In the genomic region with DNA sequence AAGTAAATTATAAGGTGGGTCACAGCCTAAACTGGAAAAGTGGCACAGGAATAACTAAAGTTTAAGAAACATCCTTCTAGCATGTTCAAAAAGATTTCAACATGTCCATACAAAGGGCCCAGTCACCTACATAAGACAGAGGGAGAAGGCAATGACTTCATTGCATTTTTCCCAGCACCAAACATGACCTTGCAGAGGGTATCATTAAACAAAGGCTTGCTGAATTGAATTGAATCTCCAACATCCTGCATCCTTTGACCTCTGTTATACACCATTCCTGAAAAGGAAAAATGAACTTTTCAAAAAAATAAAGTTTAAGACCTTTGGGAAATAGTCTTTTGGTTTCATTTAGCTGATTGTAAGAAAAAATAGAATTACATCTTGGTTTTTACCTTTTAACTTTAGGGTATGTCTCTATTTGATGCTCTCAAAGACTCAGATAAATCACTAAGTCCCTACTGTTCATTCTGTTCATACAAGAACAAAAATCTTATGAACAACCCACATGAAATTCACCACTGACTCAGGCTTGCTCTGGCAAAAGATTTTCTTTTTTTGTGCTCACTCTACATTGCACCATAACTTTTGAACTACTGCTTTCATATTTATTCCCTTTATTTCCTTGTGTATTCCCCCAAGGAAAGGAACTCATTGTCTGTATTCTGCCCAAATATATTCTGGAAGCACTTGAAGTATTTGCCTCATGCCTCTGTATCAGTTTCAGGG, we compare ENCODE assay signal across 29 cellular contexts.
DNase-seq lines count a peak whose midpoint lies in the region; ATAC-seq, FAIRE-seq and TF ChIP-seq lines count a peak whose summit lies in the region.
"Had no signal": no experiment of that assay in that cellular context is flagged by ENCODE, and none has a peak within 500 bp of the region (broad histone marks: within the 10 kb centered on the region; RNA-seq: fewer than 3 reads in every experiment).

No MANE protein-coding gene starts in this region.

- peak overlapping the region; percentile 33 for H3K9ac ChIP-seq in Loucy (ENCODE audit: low read depth, low read length, poor library complexity, severe bottlenecking)
- H3K9ac ChIP-seq: BLaER1 treated with 17β-estradiol and CSF1 and Interleukin-3, amounts not matched to agents 10 nM and 100 nM had no signal

- no peak for TF ChIP-seq EP300 in A549 (IDR thresholded peaks at IDR 0.05)
- TF ChIP-seq EP300 in gastroesophageal sphincter (IDR thresholded peaks at IDR 0.05), result no peak

- H3K27ac ChIP-seq in A549, result no peak overlapping the region
- no peak overlapping the region for H3K27ac ChIP-seq in gastroesophageal sphincter
- H3K27ac ChIP-seq: BLaER1 treated with 17β-estradiol and CSF1 and Interleukin-3, amounts not matched to agents 10 nM and 100 nM; foreskin keratinocyte had no signal

- no peaks in the 10 kb centered on the region for H3K79me2 ChIP-seq in Loucy (ENCODE audit: insufficient read depth, low read length)

- no peaks in the 10 kb centered on the region for H4K20me1 ChIP-seq in Loucy (ENCODE audit: insufficient read depth, low read length, poor library complexity, severe bottlenecking)
- H4K20me1 ChIP-seq: BLaER1 treated with 17β-estradiol and CSF1 and Interleukin-3, amounts not matched to agents 10 nM and 100 nM had no signal

- no peak for TF ChIP-seq CTCF in A549 (IDR thresholded peaks at IDR 0.05)
- TF ChIP-seq CTCF in Loucy (conservative IDR thresholded peaks at IDR 0.05; ENCODE audit: low read length), result no peak
- TF ChIP-seq CTCF in gastroesophageal sphincter (IDR thresholded peaks at IDR 0.05), result no peak

- FAIRE-seq in A549 (lab: Jason Lieb, UNC) (peak; percentile 61), GM12892 (lab: Jason Lieb, UNC) (no peak)
- FAIRE-seq: endometrium, islet of Langerhans had no signal

- TF ChIP-seq POLR2A in A549 (IDR thresholded peaks at IDR 0.05; ENCODE audit: low read length) (no peak), GM12892 (IDR thresholded peaks at IDR 0.05; ENCODE audit: low read depth, low read length) (no peak), gastroesophageal sphincter (IDR thresholded peaks at IDR 0.05) (no peak)

- POLR2A ChIA-PET in A549 (lab: Yijun Ruan, JAX), result interaction anchor here (1.4 kb wide), 1 partner anchor 122 kb away, joined by 3 read pairs; a partner anchor contains a TSS

- no peak overlapping the region for H2AFZ ChIP-seq in Loucy (ENCODE audit: low read length)
- H2AFZ ChIP-seq: GM23338 had no signal

- no peaks in the 10 kb centered on the region for H3K9me2 ChIP-seq in Loucy (replicated peaks; ENCODE audit: low read depth, low read length)

- H3K36me3 ChIP-seq in Loucy (ENCODE audit: insufficient read depth, low read length), result no peaks in the 10 kb centered on the region
- H3K36me3 ChIP-seq in gastroesophageal sphincter, result no peaks in the 10 kb centered on the region
- H3K36me3 ChIP-seq: adrenal gland; BLaER1 treated with 17β-estradiol and CSF1 and Interleukin-3, amounts not matched to agents 10 nM and 100 nM; breast epithelium; MG63 had no signal

- DNase-seq in A549 (ENCODE audit: low read depth in 1 of 2, low spot score in 1 of 2), result no peak
- DNase-seq in dermis blood vessel endothelial cell, result peak; percentile 76
- DNase-seq in lung microvascular endothelial cell (ENCODE audit: low read depth in 2 of 2), result peak; percentile 70 to 77
- DNase-seq in GM12892 (ENCODE audit: insufficient read length), result no peak
- DNase-seq in kidney glomerular epithelial cell (lab: John Stamatoyannopoulos, UW), result no peak
- DNase-seq: ACHN; activated CD4-positive, CD25-positive, alpha-beta regulatory T cell; activated CD8-positive, alpha-beta T cell treated with anti-CD3 and anti-CD28 coated beads, Interleukin-2, amount 10 ng/mL, durations not matched to agents 7 days and 5 days; adrenal gland; Caco-2; cortex of kidney; hippocampal formation; MG63; NCI-H1436 treated with DMSO at 0.1 percent for 48 hours; NCI-H510A treated with DMSO at 0.1 percent for 48 hours; occipital lobe; retina; stimulated activated naive CD8-positive, alpha-beta T cell treated with anti-CD3 and anti-CD28 coated beads, Interleukin-15, amount 100 ng/mL, for 72 hours; T1000; trophoblast cell had no signal

- peaks cover 5% of the 10 kb centered on the region; the same call in 1 of the 3 replicates for H3K4me1 ChIP-seq in A549
- peaks cover 42% of the 10 kb centered on the region for H3K4me1 ChIP-seq in Loucy (ENCODE audit: insufficient read depth, low read length, poor library complexity, severe bottlenecking)
- H3K4me1 ChIP-seq in gastroesophageal sphincter, result peaks cover 0 to 6% (median 5%) of the 10 kb centered on the region in 3 donors
- H3K4me1 ChIP-seq: adrenal gland had no signal

- H3K4me2 ChIP-seq in A549 (no peak overlapping the region), Loucy (ENCODE audit: low read depth, low read length, poor library complexity, severe bottlenecking) (peak overlapping the region; percentile 51)
- H3K4me2 ChIP-seq: GM23338 had no signal

- ATAC-seq in A549, result no peak
- ATAC-seq in HG03378 (IDR thresholded peaks at IDR 0.05; ENCODE audit: unreplicated experiment), result no peak
- ATAC-seq in gastroesophageal sphincter, result no peak
- ATAC-seq: activated CD8-positive, alpha-beta T cell treated with anti-CD3 and anti-CD28 coated beads, Interleukin-2, amount 10 ng/mL, durations not matched to agents 7 days and 5 days; foreskin keratinocyte; GM23338; stimulated activated naive CD8-positive, alpha-beta T cell treated with anti-CD3 and anti-CD28 coated beads, Interleukin-15, amount 100 ng/mL, for 72 hours had no signal

- H3F3A ChIP-seq in Loucy (ENCODE audit: low read depth), result peaks cover 6% of the 10 kb centered on the region; the same call in 1 of the 2 replicates

- H3K4me3 ChIP-seq in A549 (no peak overlapping the region), Loucy (ENCODE audit: low read length, poor library complexity, severe bottlenecking) (peak overlapping the region; percentile 25), gastroesophageal sphincter (no peak overlapping the region)
- H3K4me3 ChIP-seq: adrenal gland; BLaER1 treated with 17β-estradiol and CSF1 and Interleukin-3, amounts not matched to agents 10 nM and 100 nM; breast epithelium; GM23338; MG63 had no signal

- TF ChIP-seq RAD21 in A549 (conservative IDR thresholded peaks at IDR 0.05 in 1 of 2, IDR thresholded peaks at IDR 0.05 in 1 of 2), result no peak

- H3K27me3 ChIP-seq in Loucy (ENCODE audit: insufficient read depth, low read length, poor library complexity, severe bottlenecking), result no peaks in the 10 kb centered on the region
- H3K27me3 ChIP-seq in gastroesophageal sphincter, result no peaks in the 10 kb centered on the region
- H3K27me3 ChIP-seq: adrenal gland; BLaER1 treated with 17β-estradiol and CSF1 and Interleukin-3, amounts not matched to agents 10 nM and 100 nM; breast epithelium; foreskin keratinocyte; MG63 had no signal

- H3K9me3 ChIP-seq in A549, result 0 out of 3 replicates have a peak, but pooled peaks cover 2% of the 10 kb centered on the region
- H3K9me3 ChIP-seq in Loucy (ENCODE audit: insufficient read depth, low read depth, low read length), result no peaks in the 10 kb centered on the region
- no peaks in the 10 kb centered on the region for H3K9me3 ChIP-seq in gastroesophageal sphincter
- H3K9me3 ChIP-seq: adrenal gland; BLaER1 treated with 17β-estradiol and CSF1 and Interleukin-3, amounts not matched to agents 10 nM and 100 nM; breast epithelium; Caco-2 had no signal

- CTCF ChIA-PET in A549 (lab: Yijun Ruan, JAX), result interaction anchor here (1.6 kb wide), 1 partner anchor 180 kb away, joined by 4 read pairs; no protein-coding TSS in a partner anchor

TF ChIP-seq in A549, 52 proteins besides CTCF, POLR2A, EP300 and RAD21:
- TF ChIP-seq FOXS1 (CRISPR knock-in tag; IDR thresholded peaks at IDR 0.05) (no peak), EHF (CRISPR knock-in tag; IDR thresholded peaks at IDR 0.05) (no peak), RARB (CRISPR knock-in tag; IDR thresholded peaks at IDR 0.05) (no peak), HDAC2 (IDR thresholded peaks at IDR 0.05) (no peak), CEBPB (IDR thresholded peaks at IDR 0.05) (no peak), NR3C1 (IDR thresholded peaks at IDR 0.05) (no peak), CHD4 (IDR thresholded peaks at IDR 0.05; ENCODE audit: borderline replicate concordance) (no peak), TFCP2L1 (CRISPR knock-in tag; IDR thresholded peaks at IDR 0.05) (no peak)
- TF ChIP-seq, protein P1, sequence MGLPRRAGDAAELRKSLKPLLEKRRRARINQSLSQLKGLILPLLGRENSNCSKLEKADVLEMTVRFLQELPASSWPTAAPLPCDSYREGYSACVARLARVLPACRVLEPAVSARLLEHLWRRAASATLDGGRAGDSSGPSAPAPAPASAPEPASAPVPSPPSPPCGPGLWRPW (IDR thresholded peaks at IDR 0.05), result no peak
- TF ChIP-seq, protein P2, sequence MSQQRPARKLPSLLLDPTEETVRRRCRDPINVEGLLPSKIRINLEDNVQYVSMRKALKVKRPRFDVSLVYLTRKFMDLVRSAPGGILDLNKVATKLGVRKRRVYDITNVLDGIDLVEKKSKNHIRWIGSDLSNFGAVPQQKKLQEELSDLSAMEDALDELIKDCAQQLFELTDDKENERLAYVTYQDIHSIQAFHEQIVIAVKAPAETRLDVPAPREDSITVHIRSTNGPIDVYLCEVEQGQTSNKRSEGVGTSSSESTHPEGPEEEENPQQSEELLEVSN (IDR thresholded peaks at IDR 0.05; ENCODE audit: borderline replicate concordance, low read depth), result no peak

Comparison
In these comparisons a context has a peak if more than half of its experiments do, and no peak if none do; other contexts are left out.
1. DNase-seq: peak in dermis blood vessel endothelial cell (single experiment) and lung microvascular endothelial cell (2 of 2); none in A549 (0 of 2), GM12892 (single experiment) and kidney glomerular epithelial cell (single experiment).